Comparison of ENCODE assay signal across 9 cellular contexts in genomic region chr16:89115216-89115949, GRCh38. TPM values are rescaled to one million over a fixed set of nuclear protein-coding genes. Genes with fewer than 3 reads are reported as not detected.
A peak's percentile ranks its signal among the peaks of the same experiment; 100 is the strongest.
DNase-seq lines count a peak whose midpoint lies in the region; ATAC-seq, FAIRE-seq and TF ChIP-seq lines count a peak whose summit lies in the region.
"Had no signal": no experiment of that assay in that cellular context is flagged by ENCODE, and none has a peak within 500 bp of the region (broad histone marks: within the 10 kb centered on the region; RNA-seq: fewer than 3 reads in every experiment).

No MANE protein-coding gene starts in this region.

- peak; percentile 77 for ATAC-seq in HG02798 (IDR thresholded peaks at IDR 0.05; ENCODE audit: poor library complexity, unreplicated experiment)
- ATAC-seq: HCT116 had no signal

- peak; percentile 98 for FAIRE-seq in GM12891 (lab: Jason Lieb, UNC)

- peak; percentile 46 for TF ChIP-seq POLR2A in GM12891 (IDR thresholded peaks at IDR 0.05; ENCODE audit: low read depth, low read length)

- DNase-seq in GM12891 (ENCODE audit: insufficient read length, low spot score) (peak; percentile 88), SIG-M5 treated with dmso at 0.1 percent for 504 hours (lab: John Stamatoyannopoulos, UW; ENCODE audit: unreplicated experiment) (peak; percentile 97), inferior parietal cortex (ENCODE audit: extremely low spot score) (peak; percentile 43), NCI-H748 (lab: John Stamatoyannopoulos, UW; ENCODE audit: unreplicated experiment) (no peak), NCI-H446 (lab: John Stamatoyannopoulos, UW) (no peak)
- DNase-seq in activated naive CD4-positive, alpha-beta T cell (lab: John Stamatoyannopoulos, UW) = peak; percentile 30 to 86 (median 58)
- peak; percentile 44 to 76 (median 69) for DNase-seq in stimulated activated CD4-positive, alpha-beta T cell treated with anti-CD3 and anti-CD28 coated beads, TNF-alpha, amount 100 ng/mL, for 4 hours (ENCODE audit: low read depth in 3 of 3)

TF ChIP-seq in GM12891, 5 proteins besides CTCF, POLR2A, EP300 and RAD21:
- TF ChIP-seq TAF1 (IDR thresholded peaks at IDR 0.05; ENCODE audit: low read depth, low read length) (no peak), POU2F2 (IDR thresholded peaks at IDR 0.05; ENCODE audit: low read depth, low read length) (peak; percentile 68; the same call in 1 of the 2 replicates), SPI1 (IDR thresholded peaks at IDR 0.05; ENCODE audit: low read depth, low read length) (peak; percentile 53), PAX5 (IDR thresholded peaks at IDR 0.05; ENCODE audit: insufficient read depth, low read length, severe bottlenecking) (no peak), POLR2AphosphoS5 (IDR thresholded peaks at IDR 0.05; ENCODE audit: low read depth, low read length) (no peak; the same call in 1 of the 2 replicates)

RNA-seq across cellular contexts. Expression of gene ACSF3, which starts 21.7 kb away (rescaled TPM):
- 24.9 TPM for polyA plus RNA-seq in GM12891 (2012; ENCODE audit: low read depth, missing spikeins)

RNA-seq across cellular contexts. Expression of gene CDH15, which starts 56.2 kb away (rescaled TPM):
- polyA plus RNA-seq in GM12891 (2012; ENCODE audit: low read depth, missing spikeins) = 0.22 TPM

Comparison
In these comparisons a context has a peak if more than half of its experiments do, and no peak if none do; other contexts are left out.
1. DNase-seq: peak in GM12891 (single experiment), SIG-M5 treated with dmso at 0.1 percent for 504 hours (single experiment), activated naive CD4-positive, alpha-beta T cell (4 of 4), inferior parietal cortex (single experiment) and stimulated activated CD4-positive, alpha-beta T cell treated with anti-CD3 and anti-CD28 coated beads, TNF-alpha, amount 100 ng/mL, for 4 hours (3 of 3); none in NCI-H748 (single experiment) and NCI-H446 (0 of 2).